In the genomic region with DNA sequence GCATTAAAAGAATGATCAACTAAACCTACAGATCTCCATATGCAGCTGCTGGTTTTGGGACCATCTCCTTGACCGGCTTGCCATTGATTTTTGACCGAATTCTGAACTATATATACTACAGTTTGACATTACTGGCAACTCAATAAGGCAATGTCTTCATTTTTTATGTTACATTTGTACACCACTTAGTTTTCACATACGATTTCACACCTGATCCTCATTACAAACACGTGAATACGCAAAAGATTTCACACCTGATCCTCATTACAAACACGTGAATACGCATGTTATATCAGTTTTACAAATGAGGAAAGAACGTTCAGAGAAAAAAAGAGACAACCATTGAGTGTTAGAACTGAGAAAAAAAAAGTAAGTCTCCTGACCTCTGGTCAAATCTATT, we compare ENCODE assay signal across 10 cellular contexts. TPM values are rescaled to one million over a fixed set of nuclear protein-coding genes. Genes with fewer than 3 reads are reported as not detected.
DNase-seq lines count a peak whose midpoint lies in the region; ATAC-seq and TF ChIP-seq lines count a peak whose summit lies in the region.
"Had no signal": no experiment of that assay in that cellular context is flagged by ENCODE, and none has a peak within 500 bp of the region (broad histone marks: within the 10 kb centered on the region; RNA-seq: fewer than 3 reads in every experiment).

No MANE protein-coding gene starts in this region.

- TF ChIP-seq CTCF in VCaP (conservative IDR thresholded peaks at IDR 0.05) (no peak), glutamatergic neuron (IDR thresholded peaks at IDR 0.05; ENCODE audit: partially characterized antibody, unreplicated experiment) (no peak)

- no peak for DNase-seq in activated naive CD4-positive, alpha-beta T cell treated with anti-CD3 and anti-CD28 coated beads for 36 hours
- DNase-seq in activated naive CD4-positive, alpha-beta T cell treated with Interleukin-2 at 50 U/mL for 16 hours = no peak
- DNase-seq in glutamatergic neuron = no peak
- no peak for DNase-seq in stimulated activated naive CD8-positive, alpha-beta T cell treated with anti-CD3 and anti-CD28 coated beads, Interleukin-15, amount 100 ng/mL, for 72 hours
- DNase-seq: activated CD4-positive, alpha-beta T cell treated with anti-CD3 and anti-CD28 coated beads for 48 hours; NCI-H1092 had no signal

- H3K4me3 Mint-ChIP-seq in activated naive CD4-positive, alpha-beta T cell treated with anti-CD3 and anti-CD28 coated beads for 36 hours = peak overlapping the region; percentile 91
- H3K4me3 Mint-ChIP-seq in glutamatergic neuron (ENCODE audit: unreplicated experiment) = peak overlapping the region; percentile 96
- H3K4me3 Mint-ChIP-seq in stimulated activated naive CD8-positive, alpha-beta T cell treated with anti-CD3 and anti-CD28 coated beads, Interleukin-15, amount 100 ng/mL, for 72 hours = peak overlapping the region; percentile 95 to 98

- peak overlapping the region; percentile 90 for H3K27ac ChIP-seq in VCaP

- H3K36me3 Mint-ChIP-seq in activated naive CD4-positive, alpha-beta T cell treated with anti-CD3 and anti-CD28 coated beads for 36 hours (ENCODE audit: low read depth) = peaks cover 3% of the 10 kb centered on the region
- no peaks in the 10 kb centered on the region for H3K36me3 Mint-ChIP-seq in glutamatergic neuron (ENCODE audit: unreplicated experiment)

- peaks cover 38% of the 10 kb centered on the region for H3K4me1 Mint-ChIP-seq in activated naive CD4-positive, alpha-beta T cell treated with anti-CD3 and anti-CD28 coated beads for 36 hours (ENCODE audit: low read depth)
- H3K4me1 Mint-ChIP-seq in glutamatergic neuron (ENCODE audit: low read depth, unreplicated experiment) = no peaks in the 10 kb centered on the region
- H3K4me1 Mint-ChIP-seq in stimulated activated naive CD8-positive, alpha-beta T cell treated with anti-CD3 and anti-CD28 coated beads, Interleukin-15, amount 100 ng/mL, for 72 hours = peaks cover 39% of the 10 kb centered on the region

- H3K9me3 Mint-ChIP-seq in activated naive CD4-positive, alpha-beta T cell treated with anti-CD3 and anti-CD28 coated beads for 36 hours = no peaks in the 10 kb centered on the region
- H3K9me3 Mint-ChIP-seq in glutamatergic neuron (ENCODE audit: unreplicated experiment) = peaks cover 4% of the 10 kb centered on the region
- H3K9me3 Mint-ChIP-seq in stimulated activated naive CD8-positive, alpha-beta T cell treated with anti-CD3 and anti-CD28 coated beads, Interleukin-15, amount 100 ng/mL, for 72 hours = no peaks in the 10 kb centered on the region

- intact Hi-C loops in activated naive CD4-positive, alpha-beta T cell treated with anti-CD3 and anti-CD28 coated beads for 36 hours (cut with micrococcal nuclease) = loop anchor here (1.0 to 2.0 kb wide), 3 partner anchors 85 to 765 kb away; a partner anchor contains a TSS

- no peak for ATAC-seq in stimulated activated naive CD8-positive, alpha-beta T cell treated with anti-CD3 and anti-CD28 coated beads, Interleukin-15, amount 100 ng/mL, for 72 hours
- no peak for ATAC-seq in GM19395 (IDR thresholded peaks at IDR 0.05; ENCODE audit: unreplicated experiment)
- no peak for ATAC-seq in HG02798 (IDR thresholded peaks at IDR 0.05; ENCODE audit: poor library complexity, unreplicated experiment)
- no peak for ATAC-seq in HG02588 (IDR thresholded peaks at IDR 0.05; ENCODE audit: unreplicated experiment)

- no peak overlapping the region for H3K27ac Mint-ChIP-seq in activated naive CD4-positive, alpha-beta T cell treated with anti-CD3 and anti-CD28 coated beads for 36 hours
- no peak overlapping the region for H3K27ac Mint-ChIP-seq in glutamatergic neuron (ENCODE audit: unreplicated experiment)
- H3K27ac Mint-ChIP-seq in stimulated activated naive CD8-positive, alpha-beta T cell treated with anti-CD3 and anti-CD28 coated beads, Interleukin-15, amount 100 ng/mL, for 72 hours = peak overlapping the region in 1 of 2 donors; percentile 97

- CTCF ChIA-PET in activated naive CD4-positive, alpha-beta T cell treated with anti-CD3 and anti-CD28 coated beads for 36 hours (lab: Charles Lee) = no interaction called here

- H3K27me3 Mint-ChIP-seq in activated naive CD4-positive, alpha-beta T cell treated with anti-CD3 and anti-CD28 coated beads for 36 hours (ENCODE audit: low read depth) = no peaks in the 10 kb centered on the region
- peaks cover 3% of the 10 kb centered on the region for H3K27me3 Mint-ChIP-seq in glutamatergic neuron (ENCODE audit: unreplicated experiment)
- no peaks in the 10 kb centered on the region for H3K27me3 Mint-ChIP-seq in stimulated activated naive CD8-positive, alpha-beta T cell treated with anti-CD3 and anti-CD28 coated beads, Interleukin-15, amount 100 ng/mL, for 72 hours

RNA-seq across cellular contexts. Expression of a gene that starts 1.1 kb away (rescaled TPM):
- 1 to 10 TPM; 8.2 TPM for total RNA-seq in activated naive CD4-positive, alpha-beta T cell treated with anti-CD3 and anti-CD28 coated beads for 36 hours
- total RNA-seq in glutamatergic neuron (ENCODE audit: unreplicated experiment) = 4.0 TPM

RNA-seq across cellular contexts. Expression of a gene that starts 1.3 kb away (rescaled TPM):
- total RNA-seq in activated naive CD4-positive, alpha-beta T cell treated with anti-CD3 and anti-CD28 coated beads for 36 hours = 10 to 100 TPM; 12.9 to 16.6 TPM
- total RNA-seq in glutamatergic neuron (ENCODE audit: unreplicated experiment) = 11.4 TPM

RNA-seq across cellular contexts. Expression of a gene that starts 46.4 kb away (rescaled TPM):
- total RNA-seq in activated naive CD4-positive, alpha-beta T cell treated with anti-CD3 and anti-CD28 coated beads for 36 hours = under 1 TPM; 0.22 to 0.36 TPM
- 2.1 TPM for total RNA-seq in glutamatergic neuron (ENCODE audit: unreplicated experiment)
